In genomic region chr3:132645058-132645457, GRCh38 we compare ENCODE assay signal across 17 cellular contexts. TPM values are rescaled to one million over a fixed set of nuclear protein-coding genes. Genes with fewer than 3 reads are reported as not detected.
"Had no signal": no experiment of that assay in that cellular context is flagged by ENCODE, and none has a peak within 500 bp of the region (broad histone marks: within the 10 kb centered on the region; RNA-seq: fewer than 3 reads in every experiment).

No MANE protein-coding gene starts in this region.

- H3K36me3 Mint-ChIP-seq: activated CD8-positive, alpha-beta memory T cell treated with anti-CD3 and anti-CD28 coated beads, Interleukin-2, amount 10 ng/mL, durations not matched to agents 7 days and 5 days; naive B cell had no signal

- H3K4me3 ChIP-seq: cardiac muscle cell, left ventricle myocardium inferior, skin epidermis, thyroid gland had no signal

- H3K9me3 ChIP-seq: left ventricle myocardium inferior, thyroid gland had no signal

- H3K27ac Mint-ChIP-seq: activated CD8-positive, alpha-beta memory T cell treated with anti-CD3 and anti-CD28 coated beads, Interleukin-2, amount 10 ng/mL, durations not matched to agents 7 days and 5 days; activated naive CD8-positive, alpha-beta T cell; T-helper 2 cell treated with Interferon-gamma antibody and Interleukin-4, amounts not matched to agents 5 μg/mL and 100 μg/mL, for 36 hours had no signal

- H3K36me3 ChIP-seq: cardiac muscle cell had no signal

- FAIRE-seq: urothelium cell line had no signal

- ATAC-seq: activated CD4-positive, CD25-positive, alpha-beta regulatory T cell treated with anti-CD3 and anti-CD28 coated beads, Interleukin-2, amount 50 U/mL, for 24 hours; activated CD8-positive, alpha-beta memory T cell treated with anti-CD3 and anti-CD28 coated beads, Interleukin-2, amount 10 ng/mL, durations not matched to agents 7 days and 5 days had no signal

- H3K27ac ChIP-seq: cardiac muscle cell, left ventricle myocardium inferior, thyroid gland had no signal

- H3K27me3 ChIP-seq: cardiac muscle cell, thyroid gland had no signal

- H3K27me3 Mint-ChIP-seq: activated CD8-positive, alpha-beta memory T cell treated with anti-CD3 and anti-CD28 coated beads, Interleukin-2, amount 10 ng/mL, durations not matched to agents 7 days and 5 days; activated naive CD8-positive, alpha-beta T cell; naive B cell had no signal

- H3K9me3 Mint-ChIP-seq: naive B cell; T-helper 2 cell treated with Interferon-gamma antibody and Interleukin-4, amounts not matched to agents 5 μg/mL and 100 μg/mL, for 36 hours had no signal

- DNase-seq: activated CD8-positive, alpha-beta memory T cell treated with anti-CD3 and anti-CD28 coated beads, Interleukin-2, amount 10 ng/mL, durations not matched to agents 7 days and 5 days; activated gamma-delta T cell; activated T-cell treated with anti-CD3 and anti-CD28 coated beads, Interleukin-2, amount 50 U/mL, for 48 hours; aorta; effector memory CD4-positive, alpha-beta T cell; erythroblast; left ventricle myocardium inferior; midbrain; naive B cell; posterior cingulate gyrus; thyroid gland had no signal

- H3K4me3 Mint-ChIP-seq: activated CD8-positive, alpha-beta memory T cell treated with anti-CD3 and anti-CD28 coated beads, Interleukin-2, amount 10 ng/mL, durations not matched to agents 7 days and 5 days; activated naive CD8-positive, alpha-beta T cell; naive B cell; T-helper 2 cell treated with Interferon-gamma antibody and Interleukin-4, amounts not matched to agents 5 μg/mL and 100 μg/mL, for 36 hours had no signal

- H3K4me1 ChIP-seq: thyroid gland had no signal

RNA-seq across cellular contexts. Expression of gene ACKR4, which starts 48.0 kb away (rescaled TPM):
- total RNA-seq: activated CD8-positive, alpha-beta memory T cell treated with anti-CD3 and anti-CD28 coated beads, Interleukin-2, amount 10 ng/mL, durations not matched to agents 7 days and 5 days; cardiac muscle cell had no signal
- polyA plus RNA-seq: cardiac muscle cell had no signal
